Comparison of ENCODE assay signal across 11 cellular contexts in the genomic region with DNA sequence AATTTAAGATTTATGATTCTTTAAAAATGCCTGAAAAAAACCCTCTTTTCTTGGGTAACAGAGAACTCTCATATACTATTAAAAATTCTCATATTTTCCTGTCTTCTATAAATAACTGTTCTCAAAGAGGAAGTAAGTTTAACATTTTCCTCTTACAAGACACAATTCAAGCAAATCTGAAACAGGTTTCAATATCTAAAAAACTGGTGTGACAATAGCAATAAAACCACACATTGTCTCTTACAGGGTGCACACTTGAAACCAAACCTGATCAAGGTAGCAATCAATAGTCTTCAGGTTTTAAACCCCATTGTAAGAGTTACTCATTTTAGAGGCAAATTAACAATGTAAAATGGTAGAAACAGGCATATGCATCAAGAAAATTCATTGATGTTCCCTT. TPM values are rescaled to one million over a fixed set of nuclear protein-coding genes. Genes with fewer than 3 reads are reported as not detected.
DNase-seq lines count a peak whose midpoint lies in the region; ATAC-seq, FAIRE-seq and TF ChIP-seq lines count a peak whose summit lies in the region.
"Had no signal": no experiment of that assay in that cellular context is flagged by ENCODE, and none has a peak within 500 bp of the region (broad histone marks: within the 10 kb centered on the region; RNA-seq: fewer than 3 reads in every experiment).

No MANE protein-coding gene starts in this region.

- CTCF ChIA-PET in activated B cell treated with CpG ODN at 0.5 μM for 24 hours (lab: Charles Lee) = no interaction called here

- no peak for TF ChIP-seq CTCF in activated B cell treated with CpG ODN at 0.5 μM for 24 hours (IDR thresholded peaks at IDR 0.05)

- no peak overlapping the region for H3K4me3 Mint-ChIP-seq in activated B cell treated with CpG ODN at 0.5 μM for 24 hours

- no peak for DNase-seq in GM18507 (ENCODE audit: extremely low spot score, insufficient read length, low read depth)
- DNase-seq in activated B cell treated with CpG ODN at 0.5 μM for 24 hours = no peak
- no peak for DNase-seq in posterior cingulate gyrus
- DNase-seq in Ammon's horn (ENCODE audit: low spot score) = no peak
- no peak for DNase-seq in NCI-H1694 (lab: John Stamatoyannopoulos, UW)
- DNase-seq in NCI-H2081 treated with DMSO at 0.1 percent for 48 hours (lab: John Stamatoyannopoulos, UW) = no peak
- DNase-seq: activated CD8-positive, alpha-beta memory T cell treated with anti-CD3 and anti-CD28 coated beads, Interleukin-2, amount 50 U/mL, for 4 hours; MG63; stimulated activated CD4-positive, alpha-beta T cell treated with anti-CD3 and anti-CD28 coated beads, Interleukin-4, amount 100 ng/mL, for 24 hours had no signal

- H3K4me1 Mint-ChIP-seq in activated B cell treated with CpG ODN at 0.5 μM for 24 hours = peaks cover 40% of the 10 kb centered on the region

- H3K27me3 Mint-ChIP-seq in activated B cell treated with CpG ODN at 0.5 μM for 24 hours = no peaks in the 10 kb centered on the region

- peak; percentile 73 for FAIRE-seq in GM18507 (lab: Jason Lieb, UNC)

- H3K36me3 Mint-ChIP-seq in activated B cell treated with CpG ODN at 0.5 μM for 24 hours (ENCODE audit: low read depth) = peaks cover 79% of the 10 kb centered on the region

- H3K27ac Mint-ChIP-seq in activated B cell treated with CpG ODN at 0.5 μM for 24 hours = peak overlapping the region; percentile 77

- ATAC-seq in GM19455 (IDR thresholded peaks at IDR 0.05; ENCODE audit: unreplicated experiment) = peak; percentile 55
- peak; percentile 66 for ATAC-seq in HG03095 (IDR thresholded peaks at IDR 0.05; ENCODE audit: unreplicated experiment)
- peak; percentile 52 for ATAC-seq in activated B cell treated with CpG ODN at 0.5 μM for 24 hours (ENCODE audit: low read depth)

- H3K9me3 Mint-ChIP-seq in activated B cell treated with CpG ODN at 0.5 μM for 24 hours = no peaks in the 10 kb centered on the region

- POLR2A ChIA-PET in activated B cell treated with CpG ODN at 0.5 μM for 24 hours (lab: Charles Lee) = interaction anchor here (1.1 to 2.6 kb wide), 2 partner anchors 27 to 54 kb away, joined by 3 to 9 read pairs; a partner anchor contains a TSS

- intact Hi-C loops in activated B cell treated with CpG ODN at 0.5 μM for 24 hours (cut with micrococcal nuclease) = loop anchor here (5.0 kb wide), 1 partner anchor 161 kb away; no protein-coding TSS in a partner anchor
- intact Hi-C loops in posterior cingulate gyrus (cut with DNase I) = no loop called here

RNA-seq across cellular contexts. Expression of a gene that starts 28.0 kb away (rescaled TPM):
- 259 and 282 TPM in 2 replicates for total RNA-seq in activated B cell treated with CpG ODN at 0.5 μM for 24 hours

RNA-seq across cellular contexts. Expression of a gene that starts 53.9 kb away (rescaled TPM):
- total RNA-seq in activated B cell treated with CpG ODN at 0.5 μM for 24 hours = 9.9 and 11.9 TPM in 2 replicates
